1 cellular context compared by ENCODE assay signal in genomic region chr5:168404366-168404765, GRCh38.
TF ChIP-seq lines count a peak whose summit lies in the region.

No MANE protein-coding gene starts in this region.

TF ChIP-seq in WTC11, 78 proteins besides CTCF, POLR2A, EP300 and RAD21 (continued from another document):
- TF ChIP-seq FOXP4 (CRISPR knock-in tag; IDR thresholded peaks at IDR 0.05) (no peak), CDX4 (CRISPR knock-in tag; IDR thresholded peaks at IDR 0.05; ENCODE audit: borderline replicate concordance) (no peak), KAT7 (CRISPR knock-in tag; IDR thresholded peaks at IDR 0.05; ENCODE audit: borderline replicate concordance) (no peak), HMGA2 (CRISPR knock-in tag; IDR thresholded peaks at IDR 0.05) (no peak), ZNF416 (CRISPR knock-in tag; IDR thresholded peaks at IDR 0.05) (no peak), HMGXB4 (CRISPR knock-in tag; IDR thresholded peaks at IDR 0.05) (no peak), SMAD4 (CRISPR knock-in tag; IDR thresholded peaks at IDR 0.05) (no peak), E2F1 (CRISPR knock-in tag; IDR thresholded peaks at IDR 0.05) (no peak), SMAD3 (CRISPR knock-in tag; IDR thresholded peaks at IDR 0.05; ENCODE audit: borderline replicate concordance) (no peak), ESRRA (CRISPR knock-in tag; IDR thresholded peaks at IDR 0.05; ENCODE audit: borderline replicate concordance) (no peak)
- TF ChIP-seq, protein P1, sequence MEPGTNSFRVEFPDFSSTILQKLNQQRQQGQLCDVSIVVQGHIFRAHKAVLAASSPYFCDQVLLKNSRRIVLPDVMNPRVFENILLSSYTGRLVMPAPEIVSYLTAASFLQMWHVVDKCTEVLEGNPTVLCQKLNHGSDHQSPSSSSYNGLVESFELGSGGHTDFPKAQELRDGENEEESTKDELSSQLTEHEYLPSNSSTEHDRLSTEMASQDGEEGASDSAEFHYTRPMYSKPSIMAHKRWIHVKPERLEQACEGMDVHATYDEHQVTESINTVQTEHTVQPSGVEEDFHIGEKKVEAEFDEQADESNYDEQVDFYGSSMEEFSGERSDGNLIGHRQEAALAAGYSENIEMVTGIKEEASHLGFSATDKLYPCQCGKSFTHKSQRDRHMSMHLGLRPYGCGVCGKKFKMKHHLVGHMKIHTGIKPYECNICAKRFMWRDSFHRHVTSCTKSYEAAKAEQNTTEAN (CRISPR knock-in tag; IDR thresholded peaks at IDR 0.05): no peak
- TF ChIP-seq, protein P2, sequence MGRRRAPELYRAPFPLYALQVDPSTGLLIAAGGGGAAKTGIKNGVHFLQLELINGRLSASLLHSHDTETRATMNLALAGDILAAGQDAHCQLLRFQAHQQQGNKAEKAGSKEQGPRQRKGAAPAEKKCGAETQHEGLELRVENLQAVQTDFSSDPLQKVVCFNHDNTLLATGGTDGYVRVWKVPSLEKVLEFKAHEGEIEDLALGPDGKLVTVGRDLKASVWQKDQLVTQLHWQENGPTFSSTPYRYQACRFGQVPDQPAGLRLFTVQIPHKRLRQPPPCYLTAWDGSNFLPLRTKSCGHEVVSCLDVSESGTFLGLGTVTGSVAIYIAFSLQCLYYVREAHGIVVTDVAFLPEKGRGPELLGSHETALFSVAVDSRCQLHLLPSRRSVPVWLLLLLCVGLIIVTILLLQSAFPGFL (CRISPR knock-in tag; IDR thresholded peaks at IDR 0.05; ENCODE audit: borderline replicate concordance): no peak
